In genomic region chr14:96160030-96160912, GRCh38 we compare ENCODE assay signal across 19 cellular contexts. TPM values are rescaled to one million over a fixed set of nuclear protein-coding genes. Genes with fewer than 3 reads are reported as not detected.
"Had no signal": no experiment of that assay in that cellular context is flagged by ENCODE, and none has a peak within 500 bp of the region (broad histone marks: within the 10 kb centered on the region; RNA-seq: fewer than 3 reads in every experiment).

No MANE protein-coding gene starts in this region.

- H3K4me3 ChIP-seq: ascending aorta, esophagus squamous epithelium, heart left ventricle, smooth muscle cell, suprapubic skin, upper lobe of right lung had no signal

- H3K9me3 ChIP-seq: ascending aorta, esophagus squamous epithelium, heart left ventricle, suprapubic skin, upper lobe of right lung had no signal

- H3K27me3 Mint-ChIP-seq: activated CD4-positive, alpha-beta T cell treated with anti-CD3 and anti-CD28 coated beads, Interleukin-2, amount 10 ng/mL, durations not matched to agents 7 days and 5 days; activated T-cell treated with anti-CD3 and anti-CD28 coated beads, Interleukin-2, amount 50 U/mL, for 24 hours had no signal

- H3K27ac ChIP-seq: ascending aorta, esophagus squamous epithelium, heart left ventricle, parathyroid adenoma, suprapubic skin, upper lobe of right lung had no signal

- H3K4me3 Mint-ChIP-seq: activated CD4-positive, alpha-beta T cell treated with anti-CD3 and anti-CD28 coated beads, Interleukin-2, amount 10 ng/mL, durations not matched to agents 7 days and 5 days; activated naive CD8-positive, alpha-beta T cell treated with anti-CD3 and anti-CD28 coated beads, Interleukin-2, amount 10 ng/mL, durations not matched to agents 7 days and 5 days; activated T-cell treated with anti-CD3 and anti-CD28 coated beads, Interleukin-2, amount 50 U/mL, for 24 hours; mesothelial cell of epicardium; naive B cell; stimulated activated effector memory CD8-positive, alpha-beta T cell treated with anti-CD3 and anti-CD28 coated beads, Interleukin-12 subunit alpha, Interleukin-12 subunit beta, amount 100 ng/mL, for 72 hours; T-helper 1 cell treated with Interleukin-12 subunit alpha and Interleukin-12 subunit beta and Interleukin-4 antibody, amounts not matched to agents 30 μg/mL and 1 μg/mL, for 36 hours had no signal

- H3K4me1 Mint-ChIP-seq: activated CD4-positive, alpha-beta T cell treated with anti-CD3 and anti-CD28 coated beads, Interleukin-2, amount 10 ng/mL, durations not matched to agents 7 days and 5 days; activated naive CD8-positive, alpha-beta T cell treated with anti-CD3 and anti-CD28 coated beads, Interleukin-2, amount 10 ng/mL, durations not matched to agents 7 days and 5 days; naive B cell; stimulated activated effector memory CD8-positive, alpha-beta T cell treated with anti-CD3 and anti-CD28 coated beads, Interleukin-12 subunit alpha, Interleukin-12 subunit beta, amount 100 ng/mL, for 72 hours had no signal

- H3K36me3 ChIP-seq: ascending aorta, esophagus squamous epithelium, heart left ventricle, suprapubic skin, upper lobe of right lung had no signal

- H3K36me3 Mint-ChIP-seq: activated naive CD8-positive, alpha-beta T cell treated with anti-CD3 and anti-CD28 coated beads, Interleukin-2, amount 10 ng/mL, durations not matched to agents 7 days and 5 days; mesothelial cell of epicardium; naive B cell; stimulated activated effector memory CD8-positive, alpha-beta T cell treated with anti-CD3 and anti-CD28 coated beads, Interleukin-12 subunit alpha, Interleukin-12 subunit beta, amount 100 ng/mL, for 72 hours had no signal

- H3K27me3 ChIP-seq: ascending aorta, esophagus squamous epithelium, heart left ventricle, suprapubic skin, upper lobe of right lung had no signal

- H2AFZ ChIP-seq: parathyroid adenoma had no signal

- H3K9ac ChIP-seq: parathyroid adenoma had no signal

- H3K9me3 Mint-ChIP-seq: activated CD4-positive, alpha-beta T cell treated with anti-CD3 and anti-CD28 coated beads, Interleukin-2, amount 10 ng/mL, durations not matched to agents 7 days and 5 days; activated naive CD8-positive, alpha-beta T cell treated with anti-CD3 and anti-CD28 coated beads, Interleukin-2, amount 10 ng/mL, durations not matched to agents 7 days and 5 days; activated T-cell treated with anti-CD3 and anti-CD28 coated beads, Interleukin-2, amount 50 U/mL, for 24 hours; mesothelial cell of epicardium; naive B cell; stimulated activated effector memory CD8-positive, alpha-beta T cell treated with anti-CD3 and anti-CD28 coated beads, Interleukin-12 subunit alpha, Interleukin-12 subunit beta, amount 100 ng/mL, for 72 hours; T-helper 1 cell treated with Interleukin-12 subunit alpha and Interleukin-12 subunit beta and Interleukin-4 antibody, amounts not matched to agents 30 μg/mL and 1 μg/mL, for 36 hours had no signal

- DNase-seq: activated CD4-positive, alpha-beta T cell treated with anti-CD3 and anti-CD28 coated beads, Interleukin-2, amount 10 ng/mL, durations not matched to agents 7 days and 5 days; activated CD4-positive, CD25-positive, alpha-beta regulatory T cell; activated gamma-delta T cell; activated naive CD8-positive, alpha-beta T cell treated with anti-CD3 and anti-CD28 coated beads, Interleukin-2, amount 10 ng/mL, durations not matched to agents 7 days and 5 days; activated T-cell treated with anti-CD3 and anti-CD28 coated beads, Interleukin-2, amount 50 U/mL, for 24 hours; esophagus squamous epithelium; foreskin melanocyte; heart left ventricle; left ventricle myocardium superior; naive B cell; upper lobe of right lung had no signal

- H3K4me2 ChIP-seq: smooth muscle cell had no signal

- H3K27ac Mint-ChIP-seq: activated CD4-positive, alpha-beta T cell treated with anti-CD3 and anti-CD28 coated beads, Interleukin-2, amount 10 ng/mL, durations not matched to agents 7 days and 5 days; activated naive CD8-positive, alpha-beta T cell treated with anti-CD3 and anti-CD28 coated beads, Interleukin-2, amount 10 ng/mL, durations not matched to agents 7 days and 5 days; activated T-cell treated with anti-CD3 and anti-CD28 coated beads, Interleukin-2, amount 50 U/mL, for 24 hours; mesothelial cell of epicardium; naive B cell; stimulated activated effector memory CD8-positive, alpha-beta T cell treated with anti-CD3 and anti-CD28 coated beads, Interleukin-12 subunit alpha, Interleukin-12 subunit beta, amount 100 ng/mL, for 72 hours; T-helper 1 cell treated with Interleukin-12 subunit alpha and Interleukin-12 subunit beta and Interleukin-4 antibody, amounts not matched to agents 30 μg/mL and 1 μg/mL, for 36 hours had no signal

- ATAC-seq: heart left ventricle, left ventricle myocardium superior, upper lobe of right lung had no signal

- H3K4me1 ChIP-seq: ascending aorta, esophagus squamous epithelium, heart left ventricle, parathyroid adenoma, suprapubic skin, upper lobe of right lung had no signal

RNA-seq across cellular contexts. Expression of gene BDKRB2, which starts 44.4 kb away (rescaled TPM):
- total RNA-seq: activated CD4-positive, alpha-beta T cell treated with anti-CD3 and anti-CD28 coated beads, Interleukin-2, amount 10 ng/mL, durations not matched to agents 7 days and 5 days; activated CD8-positive, alpha-beta memory T cell treated with anti-CD3 and anti-CD28 coated beads for 36 hours; activated naive CD8-positive, alpha-beta T cell treated with anti-CD3 and anti-CD28 coated beads, Interleukin-2, amount 10 ng/mL, durations not matched to agents 7 days and 5 days had no signal
